In the genomic region with DNA sequence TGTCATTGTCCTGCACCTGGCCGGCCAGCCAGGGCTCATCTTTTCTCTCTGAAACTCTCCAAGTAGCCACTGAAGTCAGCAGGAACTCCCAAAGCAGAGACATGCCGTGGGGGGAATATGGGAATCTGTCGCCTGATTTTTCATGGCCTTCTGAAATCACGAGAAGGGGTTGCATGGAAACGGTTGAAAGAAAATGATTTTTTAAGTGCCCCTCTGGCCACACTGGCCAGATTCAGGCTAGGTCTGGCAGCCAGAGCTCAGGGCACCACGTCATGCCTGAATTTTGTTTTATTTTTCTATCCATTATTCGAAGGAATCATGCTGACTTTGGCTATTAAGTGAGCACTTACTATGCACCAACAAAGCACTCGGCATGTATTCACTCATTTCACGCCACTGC, we compare ENCODE assay signal across 20 cellular contexts.
"Had no signal": no experiment of that assay in that cellular context is flagged by ENCODE, and none has a peak within 500 bp of the region (broad histone marks: within the 10 kb centered on the region; RNA-seq: fewer than 3 reads in every experiment).

No MANE protein-coding gene starts in this region.

- H3K4me2 ChIP-seq: hepatocyte had no signal

- H2AFZ ChIP-seq: hepatocyte had no signal

- ATAC-seq: activated CD4-positive, CD25-positive, alpha-beta regulatory T cell treated with anti-CD3 and anti-CD28 coated beads, Interleukin-2, amount 50 U/mL, for 24 hours; activated CD8-positive, alpha-beta T cell treated with anti-CD3 and anti-CD28 coated beads, Interleukin-2, amount 10 ng/mL, durations not matched to agents 7 days and 5 days; naive thymus-derived CD4-positive, alpha-beta T cell; T-helper 17 cell had no signal

- H3K4me3 ChIP-seq: adrenal gland, hepatocyte, sigmoid colon, spleen, tibial artery had no signal

- H3K27me3 ChIP-seq: adrenal gland, hepatocyte, neutrophil, sigmoid colon had no signal

- FAIRE-seq: endothelial cell of umbilical vein had no signal

- H3K9me3 Mint-ChIP-seq: activated naive CD4-positive, alpha-beta T cell treated with anti-CD3 and anti-CD28 coated beads, Interleukin-2, amount 50 U/mL, for 24 hours had no signal

- H3K4me1 Mint-ChIP-seq: activated CD4-positive, alpha-beta T cell treated with anti-CD3 and anti-CD28 coated beads, Interleukin-2, amount 10 ng/mL, durations not matched to agents 7 days and 5 days; activated naive CD4-positive, alpha-beta T cell treated with anti-CD3 and anti-CD28 coated beads, Interleukin-2, amount 50 U/mL, for 24 hours; naive thymus-derived CD4-positive, alpha-beta T cell; T-helper 17 cell had no signal

- H3K36me3 Mint-ChIP-seq: activated naive CD4-positive, alpha-beta T cell treated with anti-CD3 and anti-CD28 coated beads, Interleukin-2, amount 50 U/mL, for 24 hours; naive thymus-derived CD4-positive, alpha-beta T cell had no signal

- DNase-seq: activated CD4-positive, alpha-beta T cell treated with anti-CD3 and anti-CD28 coated beads, Interleukin-2, amount 10 ng/mL, durations not matched to agents 7 days and 5 days; activated CD8-positive, alpha-beta T cell treated with anti-CD3 and anti-CD28 coated beads, Interleukin-2, amount 10 ng/mL, durations not matched to agents 7 days and 5 days; activated T-cell treated with anti-CD3 and anti-CD28 coated beads, Interleukin-2, amount 50 U/mL, for 24 hours; adrenal gland; effector CD8-positive, alpha-beta T cell; foreskin keratinocyte; left cardiac atrium; mesendoderm; naive thymus-derived CD4-positive, alpha-beta T cell; sigmoid colon; spleen; stimulated activated naive CD4-positive, alpha-beta T cell; T-helper 17 cell; tibial artery had no signal

- H3K27ac ChIP-seq: adrenal gland, foreskin keratinocyte, hepatocyte, neutrophil, sigmoid colon, spleen, tibial artery had no signal

- H3K27ac Mint-ChIP-seq: activated CD4-positive, alpha-beta T cell treated with anti-CD3 and anti-CD28 coated beads, Interleukin-2, amount 10 ng/mL, durations not matched to agents 7 days and 5 days; activated CD8-positive, alpha-beta T cell treated with anti-CD3 and anti-CD28 coated beads, Interleukin-2, amount 10 ng/mL, durations not matched to agents 7 days and 5 days; activated naive CD4-positive, alpha-beta T cell treated with anti-CD3 and anti-CD28 coated beads, Interleukin-2, amount 50 U/mL, for 24 hours; activated T-cell treated with anti-CD3 and anti-CD28 coated beads, Interleukin-2, amount 50 U/mL, for 24 hours; dendritic cell treated with granulocyte-macrophage colony-stimulating factor and Interleukin-4, amounts not matched to agents 40 ng/mL and 50 ng/mL, for 4 days; naive thymus-derived CD4-positive, alpha-beta T cell; T-helper 17 cell had no signal

- H3K4me1 ChIP-seq: adrenal gland, foreskin keratinocyte, sigmoid colon, spleen, tibial artery had no signal

- H3K9me3 ChIP-seq: adrenal gland, neutrophil, sigmoid colon had no signal

- H3K79me2 ChIP-seq: hepatocyte had no signal

- H3K36me3 ChIP-seq: adrenal gland, neutrophil, sigmoid colon, spleen, tibial artery had no signal

- H3K4me3 Mint-ChIP-seq: activated CD4-positive, alpha-beta T cell treated with anti-CD3 and anti-CD28 coated beads, Interleukin-2, amount 10 ng/mL, durations not matched to agents 7 days and 5 days; activated CD8-positive, alpha-beta T cell treated with anti-CD3 and anti-CD28 coated beads, Interleukin-2, amount 10 ng/mL, durations not matched to agents 7 days and 5 days; activated naive CD4-positive, alpha-beta T cell treated with anti-CD3 and anti-CD28 coated beads, Interleukin-2, amount 50 U/mL, for 24 hours; activated T-cell treated with anti-CD3 and anti-CD28 coated beads, Interleukin-2, amount 50 U/mL, for 24 hours; dendritic cell treated with granulocyte-macrophage colony-stimulating factor and Interleukin-4, amounts not matched to agents 40 ng/mL and 50 ng/mL, for 4 days; naive thymus-derived CD4-positive, alpha-beta T cell; T-helper 17 cell had no signal
